In the genomic region with DNA sequence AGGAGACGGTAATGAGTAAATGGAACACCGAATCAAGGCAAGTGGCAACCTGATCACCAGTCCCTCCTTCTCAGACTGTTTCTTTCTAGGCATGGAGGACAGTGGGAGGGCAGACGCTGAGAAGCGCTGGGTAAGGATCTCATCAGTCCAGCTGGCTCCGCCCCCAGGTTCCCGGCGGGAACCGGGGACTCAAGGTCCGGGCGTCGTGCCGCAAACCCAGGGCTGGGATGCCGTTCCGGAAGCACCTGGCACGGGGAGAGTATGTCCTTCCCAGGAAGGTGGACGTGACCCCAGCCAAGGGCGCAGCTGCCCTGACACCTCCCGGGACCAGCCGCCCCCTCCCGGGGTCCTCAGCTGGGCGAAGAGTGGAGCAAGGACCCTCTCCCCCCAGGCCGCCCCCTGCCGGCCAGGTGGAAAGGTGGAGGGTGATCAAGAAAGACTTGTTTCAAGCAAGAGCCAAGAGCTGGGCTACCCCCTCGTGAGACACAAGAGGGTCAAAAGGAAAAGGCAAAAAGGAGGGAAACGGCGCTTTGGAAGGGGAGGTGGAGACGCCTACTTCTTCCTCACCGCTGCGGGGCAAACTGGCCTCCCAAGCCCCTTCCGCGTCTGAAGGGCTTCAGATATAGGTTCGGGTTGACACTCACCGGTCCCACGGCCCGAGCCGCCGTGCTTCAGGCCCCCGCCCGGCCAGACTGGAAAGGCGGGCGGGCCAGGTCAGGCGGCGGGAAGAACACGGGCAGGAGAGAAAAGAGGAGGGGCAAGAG, we compare ENCODE assay signal across 1 cellular context.
TF ChIP-seq lines count a peak whose summit lies in the region.

A gene with protein sequence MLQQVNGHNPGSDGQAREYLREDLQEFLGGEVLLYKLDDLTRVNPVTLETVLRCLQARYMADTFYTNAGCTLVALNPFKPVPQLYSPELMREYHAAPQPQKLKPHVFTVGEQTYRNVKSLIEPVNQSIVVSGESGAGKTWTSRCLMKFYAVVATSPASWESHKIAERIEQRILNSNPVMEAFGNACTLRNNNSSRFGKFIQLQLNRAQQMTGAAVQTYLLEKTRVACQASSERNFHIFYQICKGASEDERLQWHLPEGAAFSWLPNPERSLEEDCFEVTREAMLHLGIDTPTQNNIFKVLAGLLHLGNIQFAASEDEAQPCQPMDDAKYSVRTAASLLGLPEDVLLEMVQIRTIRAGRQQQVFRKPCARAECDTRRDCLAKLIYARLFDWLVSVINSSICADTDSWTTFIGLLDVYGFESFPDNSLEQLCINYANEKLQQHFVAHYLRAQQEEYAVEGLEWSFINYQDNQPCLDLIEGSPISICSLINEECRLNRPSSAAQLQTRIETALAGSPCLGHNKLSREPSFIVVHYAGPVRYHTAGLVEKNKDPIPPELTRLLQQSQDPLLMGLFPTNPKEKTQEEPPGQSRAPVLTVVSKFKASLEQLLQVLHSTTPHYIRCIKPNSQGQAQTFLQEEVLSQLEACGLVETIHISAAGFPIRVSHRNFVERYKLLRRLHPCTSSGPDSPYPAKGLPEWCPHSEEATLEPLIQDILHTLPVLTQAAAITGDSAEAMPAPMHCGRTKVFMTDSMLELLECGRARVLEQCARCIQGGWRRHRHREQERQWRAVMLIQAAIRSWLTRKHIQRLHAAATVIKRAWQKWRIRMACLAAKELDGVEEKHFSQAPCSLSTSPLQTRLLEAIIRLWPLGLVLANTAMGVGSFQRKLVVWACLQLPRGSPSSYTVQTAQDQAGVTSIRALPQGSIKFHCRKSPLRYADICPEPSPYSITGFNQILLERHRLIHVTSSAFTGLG (minus strand): TSS at position 752 of the 764 bp plus-strand sequence. CDS start 2,330 bp downstream, outside the sequence.

TF ChIP-seq in HEK293, 187 proteins besides CTCF, POLR2A, EP300 and RAD21 (continued from another document and continues in another):
- TF ChIP-seq HOXA7 (CRISPR knock-in tag; IDR thresholded peaks at IDR 0.05; ENCODE audit: borderline replicate concordance) (no peak), ZNF747 (tag by site-specific recombination; IDR thresholded peaks at IDR 0.05) (no peak), ZNF114 (tag by site-specific recombination; IDR thresholded peaks at IDR 0.05) (no peak), ZNF530 (tag by site-specific recombination; IDR thresholded peaks at IDR 0.05; ENCODE audit: low read depth) (no peak), ZNF776 (tag by site-specific recombination; IDR thresholded peaks at IDR 0.05; ENCODE audit: borderline replicate concordance) (no peak), EGR2 (tag by site-specific recombination; IDR thresholded peaks at IDR 0.05; ENCODE audit: low read depth) (no peak; the same call in 1 of the 2 replicates), ZNF473 (tag by site-specific recombination; IDR thresholded peaks at IDR 0.05) (no peak), KLF7 (tag by site-specific recombination; IDR thresholded peaks at IDR 0.05; ENCODE audit: borderline replicate concordance) (peak; percentile 48; the same call in 1 of the 2 replicates), ZNF560 (tag by site-specific recombination; IDR thresholded peaks at IDR 0.05; ENCODE audit: borderline replicate concordance) (no peak), ZNF629 (tag by site-specific recombination; IDR thresholded peaks at IDR 0.05) (peak; percentile 24; the same call in 1 of the 2 replicates), ZNF132 (tag by site-specific recombination; IDR thresholded peaks at IDR 0.05; ENCODE audit: borderline replicate concordance) (no peak), ZNF768 (tag by site-specific recombination; IDR thresholded peaks at IDR 0.05) (no peak), ZNF843 (tag by site-specific recombination; IDR thresholded peaks at IDR 0.05) (peak; percentile 12; the same call in 1 of the 2 replicates), KLF10 (tag by site-specific recombination; IDR thresholded peaks at IDR 0.05) (0 out of 2 replicates have a peak, but pooled peaks have one; percentile 15), KLF9 (tag by site-specific recombination; IDR thresholded peaks at IDR 0.05; ENCODE audit: low read depth) (peak; percentile 33; the same call in 1 of the 2 replicates), ZNF510 (tag by site-specific recombination; IDR thresholded peaks at IDR 0.05; ENCODE audit: insufficient replicate concordance) (no peak), ZNF555 (tag by site-specific recombination; conservative IDR thresholded peaks at IDR 0.05) (no peak), ZNF654 (tag by site-specific recombination; IDR thresholded peaks at IDR 0.05; ENCODE audit: low read depth) (no peak), ZNF658 (tag by site-specific recombination; IDR thresholded peaks at IDR 0.05) (no peak), ZNF707 (tag by site-specific recombination; IDR thresholded peaks at IDR 0.05) (no peak), ZNF423 (tag by site-specific recombination; IDR thresholded peaks at IDR 0.05) (no peak), ZNF561 (tag by site-specific recombination; IDR thresholded peaks at IDR 0.05; ENCODE audit: borderline replicate concordance) (no peak), ZNF214 (tag by site-specific recombination; IDR thresholded peaks at IDR 0.05; ENCODE audit: borderline replicate concordance) (no peak), ZFHX2 (tag by site-specific recombination; conservative IDR thresholded peaks at IDR 0.05) (peak; percentile 50), KLF8 (tag by site-specific recombination; IDR thresholded peaks at IDR 0.05) (peak; percentile 63), ZNF585B (tag by site-specific recombination; IDR thresholded peaks at IDR 0.05) (no peak), ZSCAN16 (tag by site-specific recombination; IDR thresholded peaks at IDR 0.05) (no peak), ZNF398 (tag by site-specific recombination; IDR thresholded peaks at IDR 0.05) (peak; percentile 61), ZNF335 (tag by site-specific recombination; conservative IDR thresholded peaks at IDR 0.05) (peak; percentile 99), ZNF24 (tag by site-specific recombination; IDR thresholded peaks at IDR 0.05) (peak; percentile 45; the same call in 1 of the 2 replicates), ZFP3 (tag by site-specific recombination; IDR thresholded peaks at IDR 0.05; ENCODE audit: low read depth) (no peak), ZEB2 (tag by site-specific recombination; IDR thresholded peaks at IDR 0.05) (peak; percentile 97), ZNF785 (tag by site-specific recombination; IDR thresholded peaks at IDR 0.05) (no peak), ZNF704 (tag by site-specific recombination; IDR thresholded peaks at IDR 0.05) (no peak), ZNF792 (tag by site-specific recombination; IDR thresholded peaks at IDR 0.05) (no peak), SP2 (tag by site-specific recombination; IDR thresholded peaks at IDR 0.05) (peak; percentile 89), ZNF514 (tag by site-specific recombination; IDR thresholded peaks at IDR 0.05) (no peak), YY1 (tag by site-specific recombination; IDR thresholded peaks at IDR 0.05) (no peak), ZNF37A (tag by site-specific recombination; IDR thresholded peaks at IDR 0.05) (no peak), ZNF837 (tag by site-specific recombination; IDR thresholded peaks at IDR 0.05) (peak; percentile 7; the same call in 1 of the 2 replicates), ZNF791 (tag by site-specific recombination; IDR thresholded peaks at IDR 0.05) (no peak), ZNF416 (tag by site-specific recombination; IDR thresholded peaks at IDR 0.05) (no peak), ZNF2 (tag by site-specific recombination; IDR thresholded peaks at IDR 0.05) (peak; percentile 84), YY2 (tag by site-specific recombination; IDR thresholded peaks at IDR 0.05) (no peak), ZBTB48 (tag by site-specific recombination; IDR thresholded peaks at IDR 0.05) (peak; percentile 69; the same call in 1 of the 2 replicates), ZNF76 (tag by site-specific recombination; IDR thresholded peaks at IDR 0.05; ENCODE audit: borderline replicate concordance, low read depth) (peak; percentile 58; the same call in 1 of the 2 replicates), ZNF248 (tag by site-specific recombination; IDR thresholded peaks at IDR 0.05) (no peak), ZNF670 (tag by site-specific recombination; IDR thresholded peaks at IDR 0.05; ENCODE audit: low read depth) (no peak), ZNF501 (tag by site-specific recombination; IDR thresholded peaks at IDR 0.05) (peak; percentile 69), ZNF529 (tag by site-specific recombination; IDR thresholded peaks at IDR 0.05; ENCODE audit: insufficient replicate concordance) (no peak)
- TF ChIP-seq, protein P1, sequence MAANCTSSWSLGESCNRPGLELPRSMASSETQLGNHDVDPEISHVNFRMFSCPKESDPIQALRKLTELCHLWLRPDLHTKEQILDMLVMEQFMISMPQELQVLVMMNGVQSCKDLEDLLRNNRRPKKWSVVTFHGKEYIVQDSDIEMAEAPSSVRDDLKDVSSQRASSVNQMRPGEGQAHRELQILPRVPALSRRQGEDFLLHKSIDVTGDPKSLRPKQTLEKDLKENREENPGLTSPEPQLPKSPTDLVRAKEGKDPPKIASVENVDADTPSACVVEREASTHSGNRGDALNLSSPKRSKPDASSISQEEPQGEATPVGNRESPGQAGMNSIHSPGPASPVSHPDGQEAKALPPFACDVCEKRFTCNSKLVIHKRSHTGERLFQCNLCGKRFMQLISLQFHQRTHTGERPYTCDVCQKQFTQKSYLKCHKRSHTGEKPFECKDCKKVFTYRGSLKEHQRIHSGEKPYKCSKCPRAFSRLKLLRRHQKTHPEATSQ (tag by site-specific recombination; IDR thresholded peaks at IDR 0.05) = no peak
- TF ChIP-seq, protein P2, sequence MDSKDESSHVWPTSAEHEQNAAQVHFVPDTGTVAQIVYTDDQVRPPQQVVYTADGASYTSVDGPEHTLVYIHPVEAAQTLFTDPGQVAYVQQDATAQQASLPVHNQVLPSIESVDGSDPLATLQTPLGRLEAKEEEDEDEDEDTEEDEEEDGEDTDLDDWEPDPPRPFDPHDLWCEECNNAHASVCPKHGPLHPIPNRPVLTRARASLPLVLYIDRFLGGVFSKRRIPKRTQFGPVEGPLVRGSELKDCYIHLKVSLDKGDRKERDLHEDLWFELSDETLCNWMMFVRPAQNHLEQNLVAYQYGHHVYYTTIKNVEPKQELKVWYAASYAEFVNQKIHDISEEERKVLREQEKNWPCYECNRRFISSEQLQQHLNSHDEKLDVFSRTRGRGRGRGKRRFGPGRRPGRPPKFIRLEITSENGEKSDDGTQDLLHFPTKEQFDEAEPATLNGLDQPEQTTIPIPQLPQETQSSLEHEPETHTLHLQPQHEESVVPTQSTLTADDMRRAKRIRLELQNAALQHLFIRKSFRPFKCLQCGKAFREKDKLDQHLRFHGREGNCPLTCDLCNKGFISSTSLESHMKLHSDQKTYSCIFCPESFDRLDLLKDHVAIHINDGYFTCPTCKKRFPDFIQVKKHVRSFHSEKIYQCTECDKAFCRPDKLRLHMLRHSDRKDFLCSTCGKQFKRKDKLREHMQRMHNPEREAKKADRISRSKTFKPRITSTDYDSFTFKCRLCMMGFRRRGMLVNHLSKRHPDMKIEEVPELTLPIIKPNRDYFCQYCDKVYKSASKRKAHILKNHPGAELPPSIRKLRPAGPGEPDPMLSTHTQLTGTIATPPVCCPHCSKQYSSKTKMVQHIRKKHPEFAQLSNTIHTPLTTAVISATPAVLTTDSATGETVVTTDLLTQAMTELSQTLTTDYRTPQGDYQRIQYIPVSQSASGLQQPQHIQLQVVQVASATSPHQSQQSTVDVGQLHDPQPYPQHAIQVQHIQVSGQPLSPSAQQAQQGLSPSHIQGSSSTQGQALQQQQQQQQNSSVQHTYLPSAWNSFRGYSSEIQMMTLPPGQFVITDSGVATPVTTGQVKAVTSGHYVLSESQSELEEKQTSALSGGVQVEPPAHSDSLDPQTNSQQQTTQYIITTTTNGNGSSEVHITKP (tag by site-specific recombination; IDR thresholded peaks at IDR 0.05) = no peak
- TF ChIP-seq, protein P3, sequence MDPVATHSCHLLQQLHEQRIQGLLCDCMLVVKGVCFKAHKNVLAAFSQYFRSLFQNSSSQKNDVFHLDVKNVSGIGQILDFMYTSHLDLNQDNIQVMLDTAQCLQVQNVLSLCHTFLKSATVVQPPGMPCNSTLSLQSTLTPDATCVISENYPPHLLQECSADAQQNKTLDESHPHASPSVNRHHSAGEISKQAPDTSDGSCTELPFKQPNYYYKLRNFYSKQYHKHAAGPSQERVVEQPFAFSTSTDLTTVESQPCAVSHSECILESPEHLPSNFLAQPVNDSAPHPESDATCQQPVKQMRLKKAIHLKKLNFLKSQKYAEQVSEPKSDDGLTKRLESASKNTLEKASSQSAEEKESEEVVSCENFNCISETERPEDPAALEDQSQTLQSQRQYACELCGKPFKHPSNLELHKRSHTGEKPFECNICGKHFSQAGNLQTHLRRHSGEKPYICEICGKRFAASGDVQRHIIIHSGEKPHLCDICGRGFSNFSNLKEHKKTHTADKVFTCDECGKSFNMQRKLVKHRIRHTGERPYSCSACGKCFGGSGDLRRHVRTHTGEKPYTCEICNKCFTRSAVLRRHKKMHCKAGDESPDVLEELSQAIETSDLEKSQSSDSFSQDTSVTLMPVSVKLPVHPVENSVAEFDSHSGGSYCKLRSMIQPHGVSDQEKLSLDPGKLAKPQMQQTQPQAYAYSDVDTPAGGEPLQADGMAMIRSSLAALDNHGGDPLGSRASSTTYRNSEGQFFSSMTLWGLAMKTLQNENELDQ (tag by site-specific recombination; IDR thresholded peaks at IDR 0.05; ENCODE audit: low read depth) = no peak
